Comparison of ENCODE assay signal across 15 cellular contexts in genomic region chr2:60476206-60476946, GRCh38.
A peak's percentile ranks its signal among the peaks of the same experiment; 100 is the strongest.
DNase-seq lines count a peak whose midpoint lies in the region; ATAC-seq and TF ChIP-seq lines count a peak whose summit lies in the region.
"Had no signal": no experiment of that assay in that cellular context is flagged by ENCODE, and none has a peak within 500 bp of the region (broad histone marks: within the 10 kb centered on the region; RNA-seq: fewer than 3 reads in every experiment).

No MANE protein-coding gene starts in this region.

- H3K36me3 ChIP-seq in OCI-LY3 (replicated peaks; ENCODE audit: low read depth, low read length) = peaks cover 75% of the 10 kb centered on the region
- no peaks in the 10 kb centered on the region for H3K36me3 ChIP-seq in right lobe of liver
- H3K36me3 ChIP-seq: thoracic aorta had no signal

- H3K4me3 Mint-ChIP-seq in IgD-negative memory B cell = peak overlapping the region in 3 of 4 donors; percentile 37 to 60 (median 60)
- H3K4me3 Mint-ChIP-seq: naive thymus-derived CD4-positive, alpha-beta T cell had no signal

- peaks cover 100% of the 10 kb centered on the region for H3K79me2 ChIP-seq in OCI-LY3 (ENCODE audit: low read length)

- no peak overlapping the region for H3K4me3 ChIP-seq in OCI-LY3 (ENCODE audit: low read length)
- H3K4me3 ChIP-seq in right lobe of liver = no peak overlapping the region
- H3K4me3 ChIP-seq: thoracic aorta had no signal

- TF ChIP-seq POLR2A in right lobe of liver (IDR thresholded peaks at IDR 0.05) = no peak

- H3K27ac ChIP-seq in C4-2B = peak overlapping the region; percentile 12; the same call in 1 of the 2 replicates
- peak overlapping the region; percentile 21 for H3K27ac ChIP-seq in OCI-LY3 (ENCODE audit: low read length)
- H3K27ac ChIP-seq in right lobe of liver = no peak overlapping the region
- H3K27ac ChIP-seq: thoracic aorta had no signal

- no peaks in the 10 kb centered on the region for H3K27me3 Mint-ChIP-seq in IgD-negative memory B cell

- intact Hi-C loops in right lobe of liver (cut with DNase I) = no loop called here

- H2AFZ ChIP-seq in OCI-LY3 (ENCODE audit: low read depth, low read length) = no peak overlapping the region

- H3K4me2 ChIP-seq in OCI-LY3 (ENCODE audit: low read length) = peak overlapping the region; percentile 16; the same call in 1 of the 2 replicates

- H3K9me3 ChIP-seq in OCI-LY3 (ENCODE audit: insufficient read depth, low read length) = no peaks in the 10 kb centered on the region
- no peaks in the 10 kb centered on the region for H3K9me3 ChIP-seq in right lobe of liver
- H3K9me3 ChIP-seq: Caco-2, thoracic aorta had no signal

- H4K20me1 ChIP-seq in OCI-LY3 (ENCODE audit: insufficient read depth, low read length) = peaks cover 99% of the 10 kb centered on the region

- H3K36me3 Mint-ChIP-seq in IgD-negative memory B cell = peaks cover 3% of the 10 kb centered on the region
- H3K36me3 Mint-ChIP-seq: naive thymus-derived CD4-positive, alpha-beta T cell had no signal

- H3K9me3 Mint-ChIP-seq in IgD-negative memory B cell = no peaks in the 10 kb centered on the region
- H3K9me3 Mint-ChIP-seq: naive thymus-derived CD4-positive, alpha-beta T cell had no signal

- H3K4me1 Mint-ChIP-seq in IgD-negative memory B cell = peaks cover 46 to 66% (median 65%) of the 10 kb centered on the region in 3 donors

- TF ChIP-seq CTCF in C4-2B (conservative IDR thresholded peaks at IDR 0.05) (no peak), OCI-LY3 (IDR thresholded peaks at IDR 0.05; ENCODE audit: low read depth, low read length) (no peak), right lobe of liver (IDR thresholded peaks at IDR 0.05) (no peak)

- DNase-seq in right lobe of liver (peak; percentile 69 to 74 (median 72)), NOMO-1 treated with dmso at 0.1 percent for 144 hours (lab: John Stamatoyannopoulos, UW; ENCODE audit: unreplicated experiment) (no peak), NCI-H1694 (lab: John Stamatoyannopoulos, UW) (no peak), NCI-H524 treated with DMSO at 0.1 percent for 48 hours (lab: John Stamatoyannopoulos, UW) (no peak)
- DNase-seq: activated gamma-delta T cell; Caco-2; dermis blood vessel endothelial cell; head of caudate nucleus; naive thymus-derived CD4-positive, alpha-beta T cell; NCI-H226 had no signal

- peak; percentile 57 to 78 (median 72) for ATAC-seq in right lobe of liver
- ATAC-seq in HG02610 (IDR thresholded peaks at IDR 0.05; ENCODE audit: unreplicated experiment) = no peak
- ATAC-seq: naive thymus-derived CD4-positive, alpha-beta T cell had no signal

- WGBS in right lobe of liver (ENCODE audit: insufficient coverage, low coverage, low lambda C conversion rate, missing lambda C conversion rate) = 44% methylated on average over 1 of the region's 2 CpGs

- H3K4me1 ChIP-seq in OCI-LY3 (ENCODE audit: low read length) = peaks cover 72% of the 10 kb centered on the region
- peaks cover 0 to 19% (median 2%) of the 10 kb centered on the region in 4 donors for H3K4me1 ChIP-seq in right lobe of liver

- no peak overlapping the region for H3K9ac ChIP-seq in OCI-LY3 (ENCODE audit: low read length)

- H3K27me3 ChIP-seq in OCI-LY3 (ENCODE audit: low read depth, low read length) = no peaks in the 10 kb centered on the region
- no peaks in the 10 kb centered on the region for H3K27me3 ChIP-seq in right lobe of liver

- H3K27ac Mint-ChIP-seq in IgD-negative memory B cell = peak overlapping the region; percentile 89 to 97 (median 97)
- H3K27ac Mint-ChIP-seq: naive thymus-derived CD4-positive, alpha-beta T cell had no signal

Comparison
In these comparisons a context has a peak if more than half of its experiments do, and no peak if none do; other contexts are left out.
1. H3K27ac ChIP-seq: peak in C4-2B (single experiment) and OCI-LY3 (single experiment); none in right lobe of liver (0 of 3).
2. DNase-seq: peak in right lobe of liver (3 of 3); none in NOMO-1 treated with dmso at 0.1 percent for 144 hours (single experiment), NCI-H1694 (single experiment) and NCI-H524 treated with DMSO at 0.1 percent for 48 hours (single experiment).